ENCODE assay signal across 25 cellular contexts in the genomic region with DNA sequence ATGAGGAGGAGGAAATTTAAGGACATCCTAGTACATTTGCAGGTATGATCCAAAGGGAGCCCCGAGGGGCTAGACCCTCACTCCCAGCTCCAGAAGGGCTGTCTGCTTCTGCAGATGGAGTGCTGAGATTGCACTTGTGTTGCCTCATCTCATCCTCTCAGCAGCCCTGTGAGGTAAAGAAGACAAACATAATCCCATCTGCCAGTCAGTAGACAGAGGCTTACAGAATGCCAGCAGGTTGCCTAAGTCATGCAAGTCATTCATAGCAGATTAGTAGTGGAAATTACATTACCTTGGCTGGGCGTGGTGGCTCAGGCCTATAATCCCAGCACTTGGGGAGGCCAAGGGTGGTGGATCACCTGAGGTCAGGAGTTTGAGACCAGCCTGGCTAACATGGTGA. TPM values are rescaled to one million over a fixed set of nuclear protein-coding genes. Genes with fewer than 3 reads are reported as not detected.
DNase-seq lines count a peak whose midpoint lies in the region; ATAC-seq, FAIRE-seq and TF ChIP-seq lines count a peak whose summit lies in the region.
"Had no signal": no experiment of that assay in that cellular context is flagged by ENCODE, and none has a peak within 500 bp of the region (broad histone marks: within the 10 kb centered on the region; RNA-seq: fewer than 3 reads in every experiment).

No MANE protein-coding gene starts in this region.

- H2AK5ac ChIP-seq in trophoblast cell (ENCODE audit: low read length) = no peak overlapping the region

- ATAC-seq in HG02938 (IDR thresholded peaks at IDR 0.05; ENCODE audit: unreplicated experiment) = no peak
- ATAC-seq: A549 had no signal

- no peak overlapping the region for H4K8ac ChIP-seq in trophoblast cell (ENCODE audit: low read depth, low read length)

- H3K23ac ChIP-seq in trophoblast cell (ENCODE audit: low read length) = no peak overlapping the region

- no peak overlapping the region for H2BK5ac ChIP-seq in trophoblast cell (ENCODE audit: low read depth, low read length, poor library complexity)

- DNase-seq in activated CD4-positive, alpha-beta T cell treated with anti-CD3 and anti-CD28 coated beads, Interleukin-2, amount 10 ng/mL, durations not matched to agents 7 days and 5 days = no peak
- no peak for DNase-seq in activated CD4-positive, alpha-beta T cell treated with anti-CD3 and anti-CD28 coated beads for 48 hours
- peak; percentile 99 for DNase-seq in NCI-H82 (lab: John Stamatoyannopoulos, UW)
- DNase-seq in bronchial epithelial cell (ENCODE audit: low read depth) = no peak
- DNase-seq in H4 (ENCODE audit: low spot score) = no peak
- DNase-seq in trophoblast cell = no peak
- DNase-seq: BE2C; CD8-positive, alpha-beta memory T cell; DMS53; H7; NCI-H1092 treated with DMSO at 0.1 percent for 48 hours; NCI-H1436; NCI-H2107; NCI-H446 treated with DMSO at 0.1 percent for 48 hours; NCI-H526; SIG-M5; SW 1271 had no signal

- no peaks in the 10 kb centered on the region for H3K9me3 Mint-ChIP-seq in activated CD4-positive, alpha-beta T cell treated with anti-CD3 and anti-CD28 coated beads, Interleukin-2, amount 10 ng/mL, durations not matched to agents 7 days and 5 days
- H3K9me3 Mint-ChIP-seq: CD8-positive, alpha-beta memory T cell; IgD-negative memory B cell; T-helper 1 cell treated with Interleukin-12 subunit alpha and Interleukin-12 subunit beta and Interleukin-4 antibody, amounts not matched to agents 30 μg/mL and 1 μg/mL, for 36 hours had no signal

- no peak overlapping the region for H3K27ac ChIP-seq in trophoblast cell (ENCODE audit: low read depth, low read length)
- H3K27ac ChIP-seq: A549, HL-60, SK-N-MC had no signal

- H3K4me1 ChIP-seq in trophoblast cell (ENCODE audit: control insufficient read depth in 1 of 2, insufficient read depth in 2 of 2, low read length in 2 of 2) = no peaks in the 10 kb centered on the region
- H3K4me1 ChIP-seq: A549, BE2C had no signal

- H3K27ac Mint-ChIP-seq in activated CD4-positive, alpha-beta T cell treated with anti-CD3 and anti-CD28 coated beads, Interleukin-2, amount 10 ng/mL, durations not matched to agents 7 days and 5 days = peak overlapping the region; percentile 41
- H3K27ac Mint-ChIP-seq: IgD-negative memory B cell; T-helper 1 cell treated with Interleukin-12 subunit alpha and Interleukin-12 subunit beta and Interleukin-4 antibody, amounts not matched to agents 30 μg/mL and 1 μg/mL, for 36 hours had no signal

- H3K27me3 ChIP-seq in bronchial epithelial cell (ENCODE audit: control insufficient read depth, insufficient read depth, low read length) = no peaks in the 10 kb centered on the region
- no peaks in the 10 kb centered on the region for H3K27me3 ChIP-seq in trophoblast cell (ENCODE audit: insufficient read depth, low read length)
- H3K27me3 ChIP-seq: BE2C had no signal

- H3K4me3 ChIP-seq in bronchial epithelial cell (ENCODE audit: low read depth, low read length) (no peak overlapping the region), trophoblast cell (ENCODE audit: low read depth, low read length) (no peak overlapping the region)
- H3K4me3 ChIP-seq: A549, SK-N-MC had no signal

- H3K9me3 ChIP-seq in trophoblast cell (ENCODE audit: insufficient read depth, low read depth, low read length) = no peaks in the 10 kb centered on the region
- H3K9me3 ChIP-seq: A549, BE2C had no signal

- CTCF ChIA-PET in activated CD4-positive, alpha-beta T cell treated with anti-CD3 and anti-CD28 coated beads, Interleukin-2, amount 10 ng/mL, durations not matched to agents 7 days and 5 days (lab: Charles Lee) = interaction anchor here (0.6 to 1.1 kb wide), 2 partner anchors 11 to 327 kb away, joined by 3 read pairs; no protein-coding TSS in a partner anchor

- no peak overlapping the region for H3K14ac ChIP-seq in trophoblast cell (ENCODE audit: low read length)

- peaks cover 17% of the 10 kb centered on the region for H3K36me3 Mint-ChIP-seq in activated CD4-positive, alpha-beta T cell treated with anti-CD3 and anti-CD28 coated beads, Interleukin-2, amount 10 ng/mL, durations not matched to agents 7 days and 5 days (ENCODE audit: low read depth)

- no peaks in the 10 kb centered on the region for H3K27me3 Mint-ChIP-seq in activated CD4-positive, alpha-beta T cell treated with anti-CD3 and anti-CD28 coated beads, Interleukin-2, amount 10 ng/mL, durations not matched to agents 7 days and 5 days
- H3K27me3 Mint-ChIP-seq: CD8-positive, alpha-beta memory T cell; IgD-negative memory B cell had no signal

- no peak overlapping the region for H3K4me3 Mint-ChIP-seq in activated CD4-positive, alpha-beta T cell treated with anti-CD3 and anti-CD28 coated beads, Interleukin-2, amount 10 ng/mL, durations not matched to agents 7 days and 5 days
- H3K4me3 Mint-ChIP-seq: CD14-positive monocyte; CD8-positive, alpha-beta memory T cell; IgD-negative memory B cell; T-helper 1 cell treated with Interleukin-12 subunit alpha and Interleukin-12 subunit beta and Interleukin-4 antibody, amounts not matched to agents 30 μg/mL and 1 μg/mL, for 36 hours had no signal

- H2BK12ac ChIP-seq in trophoblast cell (ENCODE audit: low read length) = no peak overlapping the region

- no peak overlapping the region for H3K9ac ChIP-seq in trophoblast cell (ENCODE audit: low read length)

- no peak overlapping the region for H2BK120ac ChIP-seq in trophoblast cell (ENCODE audit: insufficient read depth, low read length, poor library complexity)

- H3K18ac ChIP-seq in trophoblast cell (ENCODE audit: low read length) = no peak overlapping the region

- POLR2A ChIA-PET in activated CD4-positive, alpha-beta T cell treated with anti-CD3 and anti-CD28 coated beads, Interleukin-2, amount 10 ng/mL, durations not matched to agents 7 days and 5 days (lab: Charles Lee) = no interaction called here

- no peak overlapping the region for H2AFZ ChIP-seq in trophoblast cell (ENCODE audit: insufficient read depth, low read length, poor library complexity)

- no peaks in the 10 kb centered on the region for H3K79me1 ChIP-seq in trophoblast cell (ENCODE audit: low read length)

- no peak overlapping the region for H3K4ac ChIP-seq in trophoblast cell (ENCODE audit: low read depth, low read length)

- no peak for TF ChIP-seq CTCF in bronchial epithelial cell (IDR thresholded peaks at IDR 0.05; ENCODE audit: insufficient read depth, low read length, severe bottlenecking)

- FAIRE-seq in bronchial epithelial cell (lab: Jason Lieb, UNC) = peak; percentile 50
- FAIRE-seq: A549, RCC 7860 had no signal

- no CpG with 5 or more reads among the region's 2 CpGs for whole genome bisulfite sequencing in trophoblast cell (ENCODE audit: extremely low coverage, insufficient coverage, insufficient read length)

- H3K79me2 ChIP-seq in trophoblast cell (ENCODE audit: control insufficient read depth, insufficient read depth, low read length, poor library complexity) = no peaks in the 10 kb centered on the region

- no peak overlapping the region for H4K12ac ChIP-seq in trophoblast cell (ENCODE audit: low read depth, low read length)

- H3K4me2 ChIP-seq in trophoblast cell (ENCODE audit: low read length) = no peak overlapping the region
- H3K4me2 ChIP-seq: A549 had no signal

- H3K4me1 Mint-ChIP-seq in activated CD4-positive, alpha-beta T cell treated with anti-CD3 and anti-CD28 coated beads, Interleukin-2, amount 10 ng/mL, durations not matched to agents 7 days and 5 days = no peaks in the 10 kb centered on the region
- H3K4me1 Mint-ChIP-seq: CD14-positive monocyte, IgD-negative memory B cell had no signal

- H4K91ac ChIP-seq in trophoblast cell (ENCODE audit: low read depth, low read length) = no peak overlapping the region

- H3K36me3 ChIP-seq in bronchial epithelial cell (ENCODE audit: control insufficient read depth, insufficient read depth, low read length) = peaks cover 14% of the 10 kb centered on the region
- no peaks in the 10 kb centered on the region for H3K36me3 ChIP-seq in trophoblast cell (ENCODE audit: control insufficient read depth in 1 of 2, insufficient read depth in 2 of 2, low read length in 2 of 2)

RNA-seq across cellular contexts. Expression of a gene that starts 45.4 kb away (rescaled TPM):
- total RNA-seq in activated CD4-positive, alpha-beta T cell treated with anti-CD3 and anti-CD28 coated beads, Interleukin-2, amount 10 ng/mL, durations not matched to agents 7 days and 5 days = 10 to 100 TPM; 22.0 to 29.4 TPM
- 29.7 and 39.4 TPM in 2 replicates for total RNA-seq in bronchial epithelial cell
- total RNA-seq in H4 (2014; rRNA removed; shearing (Covaris generic)) = 86.1 and 109 TPM in 2 replicates
- 3.4 and 4.0 TPM in 2 replicates for polyA plus RNA-seq in trophoblast cell (2013)
